17 cellular contexts compared by ENCODE assay signal in the genomic region with DNA sequence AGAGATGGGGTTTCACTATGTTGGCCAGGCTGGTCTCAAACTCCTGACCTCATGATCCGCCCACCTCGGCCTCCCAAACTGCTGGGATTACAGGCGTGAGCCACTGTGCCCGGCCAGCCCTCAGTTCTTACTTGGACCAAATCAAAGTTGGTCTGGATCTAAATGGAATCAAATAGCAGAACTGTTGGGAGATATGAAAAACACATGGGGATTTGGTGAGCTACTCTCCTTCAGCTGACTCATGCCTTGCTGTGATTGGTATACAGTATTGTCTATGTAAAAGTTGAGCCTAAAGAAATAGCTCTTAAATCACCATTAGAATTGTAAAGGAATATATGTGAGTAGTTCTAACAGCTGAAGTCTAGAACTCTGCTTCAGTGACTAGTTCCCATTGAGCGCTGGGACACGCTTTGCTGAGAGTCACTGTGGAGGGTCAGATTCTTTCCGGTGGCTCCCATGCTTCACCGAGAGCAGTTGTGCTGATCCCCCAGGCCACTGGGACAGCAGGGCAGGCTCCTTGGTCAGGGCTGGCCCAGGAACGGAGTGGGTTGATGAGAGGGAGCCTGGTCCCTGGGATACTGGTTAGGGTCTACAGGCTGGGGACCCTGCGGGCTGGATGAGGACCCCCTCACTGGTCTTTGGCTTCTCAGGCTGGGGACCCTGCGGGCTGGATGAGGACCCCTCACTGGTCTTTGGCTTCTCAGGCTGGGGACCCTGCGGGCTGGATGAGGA. TPM values are rescaled to one million over a fixed set of nuclear protein-coding genes. Genes with fewer than 3 reads are reported as not detected.
DNase-seq lines count a peak whose midpoint lies in the region; ATAC-seq and TF ChIP-seq lines count a peak whose summit lies in the region.
"Had no signal": no experiment of that assay in that cellular context is flagged by ENCODE, and none has a peak within 500 bp of the region (broad histone marks: within the 10 kb centered on the region; RNA-seq: fewer than 3 reads in every experiment).

No MANE protein-coding gene starts in this region.

- no peak overlapping the region for H3K27ac ChIP-seq in HEK293 (ENCODE audit: extremely low read depth, low read depth, low read length)
- H3K27ac ChIP-seq: dorsolateral prefrontal cortex, sigmoid colon had no signal

- H3K9me3 ChIP-seq in HEK293 (ENCODE audit: control insufficient read depth, insufficient read depth, low read depth, low read length): no peaks in the 10 kb centered on the region
- H3K9me3 ChIP-seq: BLaER1 treated with 17β-estradiol and CSF1 and Interleukin-3, amounts not matched to agents 10 nM and 100 nM; sigmoid colon had no signal

- CTCF ChIA-PET in HEK293 (lab: Yijun Ruan, JAX): no interaction called here

- no peaks in the 10 kb centered on the region for H3K9me3 Mint-ChIP-seq in activated naive CD8-positive, alpha-beta T cell treated with anti-CD3 and anti-CD28 coated beads for 36 hours
- H3K9me3 Mint-ChIP-seq: activated CD8-positive, alpha-beta T cell treated with anti-CD3 and anti-CD28 coated beads for 36 hours; neural crest cell; type B pancreatic cell had no signal

- H3K27ac Mint-ChIP-seq in activated naive CD8-positive, alpha-beta T cell treated with anti-CD3 and anti-CD28 coated beads for 36 hours: no peak overlapping the region
- H3K27ac Mint-ChIP-seq: activated CD8-positive, alpha-beta T cell treated with anti-CD3 and anti-CD28 coated beads for 36 hours; type B pancreatic cell had no signal

- no peaks in the 10 kb centered on the region for H3K4me1 ChIP-seq in HEK293 (ENCODE audit: control insufficient read depth, insufficient read depth, low read length)

- no peaks in the 10 kb centered on the region; a peak in 1 of 3 replicates for H3K36me3 ChIP-seq in HEK293 (ENCODE audit: control insufficient read depth in 2 of 2, insufficient read depth in 1 of 2, low read length in 2 of 2)
- H3K36me3 ChIP-seq: sigmoid colon had no signal

- peak; percentile 44 for DNase-seq in AG08396 (ENCODE audit: low spot score)
- DNase-seq in astrocyte of the spinal cord (ENCODE audit: low read depth, low spot score): peak; percentile 42
- DNase-seq in left kidney (ENCODE audit: low read depth, low spot score): peak; percentile 58
- no peak for DNase-seq in inferior parietal cortex (ENCODE audit: extremely low spot score)
- DNase-seq in DMS153 (lab: John Stamatoyannopoulos, UW): no peak
- no peak for DNase-seq in activated naive CD8-positive, alpha-beta T cell treated with anti-CD3 and anti-CD28 coated beads for 36 hours
- DNase-seq: activated CD8-positive, alpha-beta T cell treated with anti-CD3 and anti-CD28 coated beads for 36 hours; amygdala; dorsolateral prefrontal cortex; NCI-H1092; NCI-H226; sigmoid colon had no signal

- ATAC-seq in HG02588 (IDR thresholded peaks at IDR 0.05; ENCODE audit: unreplicated experiment): no peak
- ATAC-seq: activated CD8-positive, alpha-beta T cell treated with anti-CD3 and anti-CD28 coated beads for 36 hours had no signal

- H3K4me3 ChIP-seq in HEK293 (ENCODE audit: low read depth, low read length) (no peak overlapping the region), astrocyte of the spinal cord (ENCODE audit: low read depth, low read length) (no peak overlapping the region)
- H3K4me3 ChIP-seq: BLaER1 treated with 17β-estradiol and CSF1 and Interleukin-3, amounts not matched to agents 10 nM and 100 nM; dorsolateral prefrontal cortex; sigmoid colon had no signal

- no peaks in the 10 kb centered on the region for H3K36me3 Mint-ChIP-seq in activated naive CD8-positive, alpha-beta T cell treated with anti-CD3 and anti-CD28 coated beads for 36 hours
- H3K36me3 Mint-ChIP-seq: type B pancreatic cell had no signal

- TF ChIP-seq CTCF in HEK293 (tag by site-specific recombination; IDR thresholded peaks at IDR 0.05) (no peak), astrocyte of the spinal cord (IDR thresholded peaks at IDR 0.05; ENCODE audit: low read depth, low read length) (no peak)

- in situ Hi-C loops in astrocyte of the spinal cord (cut with HindIII; ENCODE audit: low sequenced_read_pairs): no loop called here

- H3K27me3 Mint-ChIP-seq in activated naive CD8-positive, alpha-beta T cell treated with anti-CD3 and anti-CD28 coated beads for 36 hours: no peaks in the 10 kb centered on the region
- H3K27me3 Mint-ChIP-seq: activated CD8-positive, alpha-beta T cell treated with anti-CD3 and anti-CD28 coated beads for 36 hours; type B pancreatic cell had no signal

- POLR2A ChIA-PET in HEK293 (lab: Yijun Ruan, JAX): interaction anchor here (0.7 to 1.7 kb wide), 2 partner anchors 14 to 20 kb away, joined by 4 read pairs; a partner anchor contains a TSS

- peaks cover 20% of the 10 kb centered on the region for H3K4me1 Mint-ChIP-seq in activated naive CD8-positive, alpha-beta T cell treated with anti-CD3 and anti-CD28 coated beads for 36 hours

- H3K4me3 Mint-ChIP-seq in activated naive CD8-positive, alpha-beta T cell treated with anti-CD3 and anti-CD28 coated beads for 36 hours: no peak overlapping the region
- H3K4me3 Mint-ChIP-seq: activated CD8-positive, alpha-beta T cell treated with anti-CD3 and anti-CD28 coated beads for 36 hours; neural crest cell; type B pancreatic cell had no signal

TF ChIP-seq in HEK293, 187 proteins besides CTCF, POLR2A, EP300 and RAD21:
- no peak for TF ChIP-seq GLI2 (tag by site-specific recombination; IDR thresholded peaks at IDR 0.05; ENCODE audit: borderline replicate concordance, low read depth)
- TF ChIP-seq ZNF600 (tag by site-specific recombination; IDR thresholded peaks at IDR 0.05): peak; percentile 73

RNA-seq across cellular contexts. Expression of a gene that starts 14.0 kb away (rescaled TPM):
- total RNA-seq in activated naive CD8-positive, alpha-beta T cell treated with anti-CD3 and anti-CD28 coated beads for 36 hours: 10 to 100 TPM; 17.8 to 18.5 TPM

Comparison
In these comparisons a context has a peak if more than half of its experiments do, and no peak if none do; other contexts are left out.
1. DNase-seq: peak in AG08396 (single experiment), astrocyte of the spinal cord (single experiment) and left kidney (single experiment); none in inferior parietal cortex (single experiment), DMS153 (single experiment) and activated naive CD8-positive, alpha-beta T cell treated with anti-CD3 and anti-CD28 coated beads for 36 hours (single experiment).